In the genomic region with DNA sequence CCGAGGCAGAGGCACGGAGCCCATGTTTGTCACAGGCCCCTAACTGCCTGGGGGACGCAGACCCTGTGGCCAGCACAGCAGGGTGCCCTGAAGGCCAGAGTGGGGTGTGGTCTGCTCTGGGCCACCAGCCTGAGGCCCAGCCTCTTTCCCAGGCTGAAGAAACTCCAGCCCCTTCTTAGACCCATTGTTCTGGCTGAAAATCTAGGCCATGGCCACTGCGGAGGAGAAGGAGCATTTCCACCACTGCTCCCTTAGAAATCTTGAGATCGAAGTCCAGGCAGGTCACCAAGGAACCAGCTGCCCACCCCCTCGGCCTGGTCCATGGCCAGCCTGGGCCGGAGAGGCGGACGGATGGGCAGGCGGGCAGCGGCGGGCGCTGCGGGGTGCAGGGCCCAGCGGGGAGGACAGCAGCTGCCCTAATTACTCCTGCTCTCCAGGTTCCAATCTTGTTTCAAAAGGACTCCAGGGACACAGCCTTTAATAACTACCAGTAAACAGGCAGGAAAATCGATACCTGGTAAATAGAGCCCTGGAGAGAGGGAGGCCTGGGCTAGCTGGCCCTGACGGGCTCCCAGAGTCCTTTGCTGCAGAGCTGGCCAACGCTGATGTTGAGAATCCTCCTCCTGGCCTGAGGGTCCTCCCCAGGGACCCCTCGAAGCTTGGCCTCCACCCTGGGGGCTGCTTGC, we compare ENCODE assay signal across 1 cellular context.
TF ChIP-seq lines count a peak whose summit lies in the region.

No MANE protein-coding gene starts in this region.

TF ChIP-seq in HepG2, 621 proteins besides CTCF, POLR2A, EP300 and RAD21 (continued from another document):
- no peak for TF ChIP-seq TBL1XR1 (IDR thresholded peaks at IDR 0.05; ENCODE audit: borderline replicate concordance, low read length, partially characterized antibody)
- TF ChIP-seq ZNF143 (CRISPR knock-in tag; IDR thresholded peaks at IDR 0.05): peak; percentile 77
- TF ChIP-seq ZSCAN12 (CRISPR knock-in tag; IDR thresholded peaks at IDR 0.05): no peak
- no peak for TF ChIP-seq CREB3 (CRISPR knock-in tag; IDR thresholded peaks at IDR 0.05)
- no peak for TF ChIP-seq MTF2 (CRISPR knock-in tag; IDR thresholded peaks at IDR 0.05; ENCODE audit: borderline replicate concordance)
- no peak for TF ChIP-seq ZZZ3 (CRISPR knock-in tag; IDR thresholded peaks at IDR 0.05; ENCODE audit: borderline replicate concordance)
- no peak for TF ChIP-seq MAX (IDR thresholded peaks at IDR 0.05)
- TF ChIP-seq ZNF430 (CRISPR knock-in tag; IDR thresholded peaks at IDR 0.05): peak; percentile 38; the same call in 1 of the 2 replicates
- TF ChIP-seq, protein P1, sequence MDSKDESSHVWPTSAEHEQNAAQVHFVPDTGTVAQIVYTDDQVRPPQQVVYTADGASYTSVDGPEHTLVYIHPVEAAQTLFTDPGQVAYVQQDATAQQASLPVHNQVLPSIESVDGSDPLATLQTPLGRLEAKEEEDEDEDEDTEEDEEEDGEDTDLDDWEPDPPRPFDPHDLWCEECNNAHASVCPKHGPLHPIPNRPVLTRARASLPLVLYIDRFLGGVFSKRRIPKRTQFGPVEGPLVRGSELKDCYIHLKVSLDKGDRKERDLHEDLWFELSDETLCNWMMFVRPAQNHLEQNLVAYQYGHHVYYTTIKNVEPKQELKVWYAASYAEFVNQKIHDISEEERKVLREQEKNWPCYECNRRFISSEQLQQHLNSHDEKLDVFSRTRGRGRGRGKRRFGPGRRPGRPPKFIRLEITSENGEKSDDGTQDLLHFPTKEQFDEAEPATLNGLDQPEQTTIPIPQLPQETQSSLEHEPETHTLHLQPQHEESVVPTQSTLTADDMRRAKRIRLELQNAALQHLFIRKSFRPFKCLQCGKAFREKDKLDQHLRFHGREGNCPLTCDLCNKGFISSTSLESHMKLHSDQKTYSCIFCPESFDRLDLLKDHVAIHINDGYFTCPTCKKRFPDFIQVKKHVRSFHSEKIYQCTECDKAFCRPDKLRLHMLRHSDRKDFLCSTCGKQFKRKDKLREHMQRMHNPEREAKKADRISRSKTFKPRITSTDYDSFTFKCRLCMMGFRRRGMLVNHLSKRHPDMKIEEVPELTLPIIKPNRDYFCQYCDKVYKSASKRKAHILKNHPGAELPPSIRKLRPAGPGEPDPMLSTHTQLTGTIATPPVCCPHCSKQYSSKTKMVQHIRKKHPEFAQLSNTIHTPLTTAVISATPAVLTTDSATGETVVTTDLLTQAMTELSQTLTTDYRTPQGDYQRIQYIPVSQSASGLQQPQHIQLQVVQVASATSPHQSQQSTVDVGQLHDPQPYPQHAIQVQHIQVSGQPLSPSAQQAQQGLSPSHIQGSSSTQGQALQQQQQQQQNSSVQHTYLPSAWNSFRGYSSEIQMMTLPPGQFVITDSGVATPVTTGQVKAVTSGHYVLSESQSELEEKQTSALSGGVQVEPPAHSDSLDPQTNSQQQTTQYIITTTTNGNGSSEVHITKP (CRISPR knock-in tag; IDR thresholded peaks at IDR 0.05; ENCODE audit: low read depth): no peak
- peak; percentile 53 for TF ChIP-seq ZNF781 (CRISPR knock-in tag; IDR thresholded peaks at IDR 0.05; ENCODE audit: borderline replicate concordance, not compliant biosample characterization)
- no peak for TF ChIP-seq PRPF4 (IDR thresholded peaks at IDR 0.05; ENCODE audit: low read depth, low read length, poor library complexity, severe bottlenecking)
- TF ChIP-seq ZMYM3 (CRISPR knock-in tag; IDR thresholded peaks at IDR 0.05): 0 out of 2 replicates have a peak, but pooled peaks have one; percentile 29
- TF ChIP-seq MYNN (CRISPR knock-in tag; IDR thresholded peaks at IDR 0.05; ENCODE audit: low read depth): no peak
